In genomic region chr16:88005148-88005547, GRCh38 we compare ENCODE assay signal across 13 cellular contexts. TPM values are rescaled to one million over a fixed set of nuclear protein-coding genes. Genes with fewer than 3 reads are reported as not detected.
DNase-seq lines count a peak whose midpoint lies in the region; ATAC-seq, FAIRE-seq and TF ChIP-seq lines count a peak whose summit lies in the region.
"Had no signal": no experiment of that assay in that cellular context is flagged by ENCODE, and none has a peak within 500 bp of the region (broad histone marks: within the 10 kb centered on the region; RNA-seq: fewer than 3 reads in every experiment).

No MANE protein-coding gene starts in this region.

- BruUV-seq in K562 (replicated peaks; lab: Mats Ljungman, UMichigan), result no TSS peak

- intact Hi-C loops in K562 (cut with micrococcal nuclease), result no loop called here

- H3K4me3 ChIP-seq in K562, result no peak overlapping the region

- no peaks in the 10 kb centered on the region for H3K9me3 ChIP-seq in K562 (replicated peaks; ENCODE audit: control insufficient read depth, insufficient read depth, low read depth, low read length)

- H3K9me1 ChIP-seq in K562 (ENCODE audit: control insufficient read depth, insufficient read depth, low read length), result no peaks in the 10 kb centered on the region

- H3K27me3 Mint-ChIP-seq in nephron progenitor cell (ENCODE audit: low read depth, poor library complexity), result peaks cover 4% of the 10 kb centered on the region

- TF ChIP-seq RAD21 in K562 (CRISPR knock-in tag; conservative IDR thresholded peaks at IDR 0.05 in 1 of 2, IDR thresholded peaks at IDR 0.05 in 1 of 2), result peak in 1 of 2 experiments; percentile 39; a peak in 2 of 4 replicates

- 76% methylated on average over 9 of the region's 9 CpGs for WGBS in K562 (ENCODE audit: insufficient coverage, low coverage, missing lambda C conversion rate)

- peaks cover 31% of the 10 kb centered on the region; the same call in 2 of the 3 replicates for H3K36me3 ChIP-seq in K562 (ENCODE audit: control insufficient read depth, insufficient read depth, low read length)

- POLR2A ChIA-PET in K562 (lab: Yijun Ruan, JAX), result no interaction called here

- no peak overlapping the region for H3K4me2 ChIP-seq in K562 (ENCODE audit: insufficient read depth, low read length)

- peak; percentile 67 for ATAC-seq in K562
- no peak for ATAC-seq in GM18502 (IDR thresholded peaks at IDR 0.05; ENCODE audit: poor library complexity, unreplicated experiment)
- no peak for ATAC-seq in HG03159 (IDR thresholded peaks at IDR 0.05; ENCODE audit: unreplicated experiment)
- ATAC-seq: right cardiac atrium had no signal

- TF ChIP-seq EP300 in K562 (IDR thresholded peaks at IDR 0.05; ENCODE audit: low read length), result no peak

- H4K20me1 ChIP-seq in K562 (replicated peaks; ENCODE audit: control insufficient read depth, insufficient read depth, low read length), result 0 out of 2 replicates have a peak, but pooled peaks cover 3% of the 10 kb centered on the region

- H3K4me3 Mint-ChIP-seq in nephron progenitor cell, result no peak overlapping the region
- H3K4me3 Mint-ChIP-seq: T-helper 1 cell treated with Interleukin-12 subunit alpha and Interleukin-12 subunit beta and Interleukin-4 antibody, amounts not matched to agents 30 μg/mL and 1 μg/mL, for 36 hours had no signal

- in situ Hi-C loops in K562 (cut with MboI), result no loop called here

- peaks cover 58% of the 10 kb centered on the region for H3K36me3 Mint-ChIP-seq in nephron progenitor cell (ENCODE audit: low read depth)

- CTCF ChIA-PET in K562 (lab: Yijun Ruan, JAX; ENCODE audit: low intra/inter-chr PET ratio), result no interaction called here

- no peaks in the 10 kb centered on the region for H3K27me3 ChIP-seq in K562 (ENCODE audit: control insufficient read depth in 2 of 2, insufficient read depth in 2 of 2, low read length in 2 of 2)

- H3K27ac Mint-ChIP-seq in nephron progenitor cell, result peak overlapping the region; percentile 88
- H3K27ac Mint-ChIP-seq: T-helper 1 cell treated with Interleukin-12 subunit alpha and Interleukin-12 subunit beta and Interleukin-4 antibody, amounts not matched to agents 30 μg/mL and 1 μg/mL, for 36 hours had no signal

- peaks cover 0 to 12% of the 10 kb centered on the region in 2 experiments; a peak in 2 of 5 replicates for H3K4me1 ChIP-seq in K562 (replicated peaks in 1 of 2; ENCODE audit: control insufficient read depth in 2 of 2, insufficient read depth in 2 of 2, low read length in 2 of 2)

- DNase-seq in ELR (ENCODE audit: low read depth) (peak; percentile 10), KG1 (lab: John Stamatoyannopoulos, UW) (peak; percentile 39), K562 (ENCODE audit: extremely low read depth in 1 of 4, low spot score in 3 of 4) (peak in 3 of 4 experiments; percentile 16 to 26 (median 21)), nephron progenitor cell (peak; percentile 38), DMS 273 (lab: John Stamatoyannopoulos, UW; ENCODE audit: unreplicated experiment) (no peak)
- no peak for DNase-seq in activated CD4-positive, CD25-positive, alpha-beta regulatory T cell (lab: John Stamatoyannopoulos, UW)
- DNase-seq: activated naive CD4-positive, alpha-beta T cell treated with Interleukin-2 at 50 U/mL for 16 hours; NCI-H2081 treated with DMSO at 0.1 percent for 48 hours had no signal

- H3K27ac ChIP-seq in K562 (ENCODE audit: extremely low read depth, low read depth, low read length), result no peak overlapping the region

- H2AFZ ChIP-seq in K562 (ENCODE audit: low read depth, low read length), result no peak overlapping the region

- FAIRE-seq in K562 (lab: Jason Lieb, UNC), result no peak
- FAIRE-seq: G401.6 had no signal

- TF ChIP-seq CTCF in K562 (IDR thresholded peaks at IDR 0.05 in 2 of 3, conservative IDR thresholded peaks at IDR 0.05 in 1 of 3; ENCODE audit: insufficient read depth in 2 of 3, low read depth in 1 of 3, low read length in 3 of 3) (peak; percentile 43 to 48 (median 47); a peak in 5 of 6 replicates), nephron progenitor cell (IDR thresholded peaks at IDR 0.05) (peak; percentile 21)

- H3K9me3 Mint-ChIP-seq in nephron progenitor cell, result no peaks in the 10 kb centered on the region
- H3K9me3 Mint-ChIP-seq: T-helper 1 cell treated with Interleukin-12 subunit alpha and Interleukin-12 subunit beta and Interleukin-4 antibody, amounts not matched to agents 30 μg/mL and 1 μg/mL, for 36 hours had no signal

- TF ChIP-seq POLR2A in K562 (conservative IDR thresholded peaks at IDR 0.05), result no peak

- peaks cover 16% of the 10 kb centered on the region for H3K4me1 Mint-ChIP-seq in nephron progenitor cell

- H3K79me2 ChIP-seq in K562 (ENCODE audit: control insufficient read depth, insufficient read depth, low read length), result no peaks in the 10 kb centered on the region

- no peak overlapping the region for H3K9ac ChIP-seq in K562 (ENCODE audit: insufficient read depth in 1 of 2, low read depth in 2 of 2, low read length in 2 of 2)

TF ChIP-seq in K562, 482 proteins besides CTCF, POLR2A, EP300 and RAD21 (continues in another document):
- no peak for TF ChIP-seq ZNF318 (IDR thresholded peaks at IDR 0.05; ENCODE audit: borderline replicate concordance in 1 of 2, low read depth in 1 of 2)

RNA-seq across cellular contexts. Expression of gene BANP, which starts 53.9 kb away (rescaled TPM):
- 107 and 121 TPM in 2 replicates for total RNA-seq in K562 (2011; cell fraction: chromatin; rRNA removed; ENCODE audit: low replicate concordance)
- total RNA-seq in K562 (2011; cell fraction: nucleolus; rRNA removed), result 56.7 and 71.4 TPM in 2 replicates
- 79.5 and 85.3 TPM in 2 replicates for total RNA-seq in K562 (2011; cell fraction: nucleoplasm; rRNA removed)
- total RNA-seq in K562 (2014; rRNA removed) (17.1 and 22.1 TPM in 2 replicates), K562 (2014; rRNA removed; fragmentation: Illumina TruSeq; extraction: Trizol) (10.7 and 15.6 TPM in 2 replicates), K562 (2015; rRNA removed; fragmentation: Illumina TruSeq; extraction: Trizol) (14.4 and 16.1 TPM in 2 replicates), K562 (2021) (21.7 and 25.7 TPM in 2 replicates)
- polyA plus RNA-seq in K562 (2011; rRNA removed) (12.1 and 13.1 TPM in 2 replicates), K562 (2014; fragmentation: Illumina TruSeq; extraction: Trizol) (13.0 and 19.2 TPM in 2 replicates), K562 (2014; fragmentation: Nextera tagmentation; extraction: Ambion mirVana) (1 to 10 TPM; 4.6 to 4.7 TPM), K562 (2014; rRNA removed) (16.0 and 19.0 TPM in 2 replicates)
- 13.7 and 18.2 TPM in 2 replicates for polyA plus RNA-seq in K562 (2011; cell fraction: cytosol; rRNA removed)
- polyA plus RNA-seq in K562 (2011; cell fraction: nucleus; rRNA removed), result 30.9 and 42.3 TPM in 2 replicates
- polyA plus RNA-seq in K562 (2012), result 19.2 and 21.4 TPM in 2 replicates
- polyA minus RNA-seq in K562 (2011; rRNA and poly(A)+ RNA removed), result 22.0 and 25.5 TPM in 2 replicates
- polyA minus RNA-seq in K562 (2011; cell fraction: cytosol; rRNA and poly(A)+ RNA removed), result 12.1 and 21.2 TPM in 2 replicates
- 32.4 and 45.1 TPM in 2 replicates for polyA minus RNA-seq in K562 (2011; cell fraction: nucleus; rRNA and poly(A)+ RNA removed)

Comparison
In these comparisons a context has a peak if more than half of its experiments do, and no peak if none do; other contexts are left out.
1. DNase-seq: peak in ELR (single experiment), KG1 (single experiment), K562 (3 of 4) and nephron progenitor cell (single experiment); none in DMS 273 (single experiment) and activated CD4-positive, CD25-positive, alpha-beta regulatory T cell (0 of 4).